In the genomic region with DNA sequence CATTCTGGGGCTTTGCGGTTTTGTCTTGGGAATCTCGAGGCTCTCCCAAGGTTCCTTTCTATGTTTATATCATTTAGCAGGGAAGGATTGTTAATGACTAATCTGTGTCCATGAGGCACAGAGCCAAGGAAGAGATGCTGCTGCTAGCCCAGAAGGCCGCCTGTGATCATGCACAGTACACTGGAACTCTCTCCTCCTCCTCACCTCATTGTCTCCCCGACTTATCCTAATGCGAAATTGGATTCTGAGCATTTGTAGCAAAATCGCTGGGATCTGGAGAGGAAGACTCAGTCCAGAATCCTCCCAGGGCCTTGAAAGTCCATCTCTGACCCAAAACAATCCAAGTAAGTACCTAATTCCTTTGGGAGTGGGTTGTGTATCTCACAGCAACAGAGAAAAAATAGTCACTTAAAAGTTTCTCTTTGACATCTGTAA, we compare ENCODE assay signal across 16 cellular contexts. TPM values are rescaled to one million over a fixed set of nuclear protein-coding genes. Genes with fewer than 3 reads are reported as not detected.
DNase-seq lines count a peak whose midpoint lies in the region; ATAC-seq and TF ChIP-seq lines count a peak whose summit lies in the region.
"Had no signal": no experiment of that assay in that cellular context is flagged by ENCODE, and none has a peak within 500 bp of the region (broad histone marks: within the 10 kb centered on the region; RNA-seq: fewer than 3 reads in every experiment).

A gene (plus strand): TSS at position 151 of the 435 bp plus-strand sequence. CDS start 19,458 bp downstream, outside the sequence.

- H3K4me3 ChIP-seq in trophoblast cell (ENCODE audit: low read depth, low read length), result no peak within 1 kb of the TSS
- H3K4me3 ChIP-seq: heart right ventricle, lung had no signal

- H4K12ac ChIP-seq in trophoblast cell (ENCODE audit: low read depth, low read length), result no peak within 1 kb of the TSS

- no peak within 1 kb of the TSS for H2BK12ac ChIP-seq in trophoblast cell (ENCODE audit: low read length)

- H3K27me3 Mint-ChIP-seq in activated naive CD8-positive, alpha-beta T cell treated with anti-CD3 and anti-CD28 coated beads for 36 hours, result no peaks in the 10 kb centered on the region

- H4K91ac ChIP-seq in trophoblast cell (ENCODE audit: low read depth, low read length), result no peak within 1 kb of the TSS

- H3K4me1 Mint-ChIP-seq in activated naive CD8-positive, alpha-beta T cell treated with anti-CD3 and anti-CD28 coated beads for 36 hours, result no peaks in the 10 kb centered on the region

- H3K4me3 Mint-ChIP-seq in activated naive CD8-positive, alpha-beta T cell treated with anti-CD3 and anti-CD28 coated beads for 36 hours, result no peak within 1 kb of the TSS

- no peaks in the 10 kb centered on the region for H3K9me3 Mint-ChIP-seq in activated naive CD8-positive, alpha-beta T cell treated with anti-CD3 and anti-CD28 coated beads for 36 hours

- no peak within 1 kb of the TSS for H2BK120ac ChIP-seq in trophoblast cell (ENCODE audit: insufficient read depth, low read length, poor library complexity)

- no peak within 1 kb of the TSS for H2AFZ ChIP-seq in trophoblast cell (ENCODE audit: insufficient read depth, low read length, poor library complexity)
- H2AFZ ChIP-seq: parathyroid adenoma had no signal

- H3K4me1 ChIP-seq in foreskin keratinocyte, result no peaks in the 10 kb centered on the region
- H3K4me1 ChIP-seq in trophoblast cell (ENCODE audit: control insufficient read depth in 1 of 2, insufficient read depth in 2 of 2, low read length in 2 of 2), result no peaks in the 10 kb centered on the region
- H3K4me1 ChIP-seq: heart right ventricle, parathyroid adenoma had no signal

- no peak within 1 kb of the TSS for H4K8ac ChIP-seq in trophoblast cell (ENCODE audit: low read depth, low read length)

- no peak within 1 kb of the TSS for H3K18ac ChIP-seq in trophoblast cell (ENCODE audit: low read length)

- DNase-seq in Caki2 (ENCODE audit: low read depth) (no peak), SK-MEL-5 (ENCODE audit: low read depth, low spot score) (peak; percentile 20), foreskin keratinocyte (no peak), trophoblast cell (no peak), NCI-H774 (lab: John Stamatoyannopoulos, UW) (no peak), DMS53 treated with DMSO at 0.1 percent for 48 hours (lab: John Stamatoyannopoulos, UW; ENCODE audit: unreplicated experiment) (no peak)
- no peak for DNase-seq in activated naive CD8-positive, alpha-beta T cell treated with anti-CD3 and anti-CD28 coated beads for 36 hours
- DNase-seq: activated T-cell treated with anti-CD3 and anti-CD28 coated beads, Interleukin-2, amount 50 U/mL, for 48 hours; aorta; effector CD8-positive, alpha-beta T cell; heart right ventricle; stimulated activated CD4-positive, alpha-beta T cell treated with anti-CD3 and anti-CD28 coated beads, Interleukin-1b, Interleukin-23, amount 100 ng/mL, for 48 hours had no signal

- H2BK5ac ChIP-seq in trophoblast cell (ENCODE audit: low read depth, low read length, poor library complexity), result no peak within 1 kb of the TSS

- H3K27ac ChIP-seq in foreskin keratinocyte (no peak within 1 kb of the TSS), trophoblast cell (ENCODE audit: low read depth, low read length) (no peak within 1 kb of the TSS)
- H3K27ac ChIP-seq: heart right ventricle, parathyroid adenoma had no signal

- H3K9ac ChIP-seq in trophoblast cell (ENCODE audit: low read length), result no peak within 1 kb of the TSS
- H3K9ac ChIP-seq: parathyroid adenoma had no signal

- ATAC-seq in foreskin keratinocyte, result peak; percentile 17
- no peak for ATAC-seq in HG02763 (IDR thresholded peaks at IDR 0.05; ENCODE audit: unreplicated experiment)
- ATAC-seq: activated CD4-positive, CD25-positive, alpha-beta regulatory T cell treated with anti-CD3 and anti-CD28 coated beads, Interleukin-2, amount 50 U/mL, for 24 hours; heart right ventricle had no signal

- in situ Hi-C loops in Caki2 (cut with HindIII; ENCODE audit: low pct_unique_long_range_greater_than_20kb, low sequenced_read_pairs), result no loop called here
- in situ Hi-C loops in SK-MEL-5 (cut with HindIII; ENCODE audit: low pct_unique_long_range_greater_than_20kb, low sequenced_read_pairs), result no loop called here

- no peak within 1 kb of the TSS for H3K27ac Mint-ChIP-seq in activated naive CD8-positive, alpha-beta T cell treated with anti-CD3 and anti-CD28 coated beads for 36 hours

- WGBS in trophoblast cell (ENCODE audit: extremely low coverage, insufficient coverage, insufficient read length), result no CpG with 5 or more reads among the region's 6 CpGs

- no peak within 1 kb of the TSS for H2AK5ac ChIP-seq in trophoblast cell (ENCODE audit: low read length)

- peak within 1 kb of the TSS; percentile 53 for H3K23ac ChIP-seq in trophoblast cell (ENCODE audit: low read length)

- peaks cover 2% of the 10 kb centered on the region for H3K9me3 ChIP-seq in trophoblast cell (ENCODE audit: insufficient read depth, low read depth, low read length)
- H3K9me3 ChIP-seq: heart right ventricle had no signal

- H3K79me2 ChIP-seq in trophoblast cell (ENCODE audit: control insufficient read depth, insufficient read depth, low read length, poor library complexity), result no peaks in the 10 kb centered on the region
- H3K79me2 ChIP-seq: parathyroid adenoma had no signal

- no peak within 1 kb of the TSS for H3K4ac ChIP-seq in trophoblast cell (ENCODE audit: low read depth, low read length)

- no peak within 1 kb of the TSS for H3K14ac ChIP-seq in trophoblast cell (ENCODE audit: low read length)

- no peak for TF ChIP-seq CTCF in foreskin keratinocyte (conservative IDR thresholded peaks at IDR 0.05)

- H3K36me3 ChIP-seq in trophoblast cell (ENCODE audit: control insufficient read depth in 1 of 2, insufficient read depth in 2 of 2, low read length in 2 of 2), result no peaks in the 10 kb centered on the region
- H3K36me3 ChIP-seq: heart right ventricle had no signal

- no peaks in the 10 kb centered on the region for H3K36me3 Mint-ChIP-seq in activated naive CD8-positive, alpha-beta T cell treated with anti-CD3 and anti-CD28 coated beads for 36 hours

- H3K27me3 ChIP-seq in foreskin keratinocyte (no peaks in the 10 kb centered on the region), trophoblast cell (ENCODE audit: insufficient read depth, low read length) (no peaks in the 10 kb centered on the region)

- no peak within 1 kb of the TSS for H3K4me2 ChIP-seq in trophoblast cell (ENCODE audit: low read length)

- H3K79me1 ChIP-seq in trophoblast cell (ENCODE audit: low read length), result no peaks in the 10 kb centered on the region

RNA-seq across cellular contexts. Expression of the gene that starts here (rescaled TPM):
- total RNA-seq in Caki2 (2014; rRNA removed; shearing (Covaris generic); ENCODE audit: low replicate concordance), result 10.7 and 12.4 TPM in 2 replicates
- 0.05 and 0.11 TPM in 2 replicates for total RNA-seq in SK-MEL-5 (2014; rRNA removed; shearing (Covaris generic))
- polyA plus RNA-seq in SK-MEL-5 (2015; cell fraction: cytosol; rRNA removed), result not detected in 2 replicates
- not detected in 2 replicates for polyA plus RNA-seq in SK-MEL-5 (2015; cell fraction: nucleus; rRNA removed)
- total RNA-seq in foreskin keratinocyte, result not detected in 2 replicates
- polyA plus RNA-seq in foreskin keratinocyte, result not detected in 2 replicates
- polyA plus RNA-seq in trophoblast cell (2013), result not detected in 2 replicates
- total RNA-seq in activated naive CD8-positive, alpha-beta T cell treated with anti-CD3 and anti-CD28 coated beads for 36 hours, result not detected
- total RNA-seq: aorta had no signal
- polyA plus RNA-seq: heart right ventricle had no signal

Comparison
In these comparisons a context has a peak if more than half of its experiments do, and no peak if none do; other contexts are left out.
1. RNA of the gene that starts here (total RNA-seq): 10.7 to 12.4 TPM in Caki2; 0.05 to 0.11 TPM in SK-MEL-5, not detected in foreskin keratinocyte and not detected in activated naive CD8-positive, alpha-beta T cell treated with anti-CD3 and anti-CD28 coated beads for 36 hours; every median in the first group is over 10 times any median in the second.
2. Peak in DNase-seq in SK-MEL-5; RNA of the gene not detected or under 1 TPM.
3. Peak in ATAC-seq in foreskin keratinocyte; RNA of the gene not detected or under 1 TPM.